In genomic region chr16:648071-648785, GRCh38 we compare ENCODE assay signal across 1 cellular context.
A peak's percentile ranks its signal among the peaks of the same experiment; 100 is the strongest.
TF ChIP-seq lines count a peak whose summit lies in the region.

No MANE protein-coding gene starts in this region.

TF ChIP-seq in HEK293, 187 proteins besides CTCF, POLR2A, EP300 and RAD21 (continued from another document and continues in another):
- TF ChIP-seq, protein P1, sequence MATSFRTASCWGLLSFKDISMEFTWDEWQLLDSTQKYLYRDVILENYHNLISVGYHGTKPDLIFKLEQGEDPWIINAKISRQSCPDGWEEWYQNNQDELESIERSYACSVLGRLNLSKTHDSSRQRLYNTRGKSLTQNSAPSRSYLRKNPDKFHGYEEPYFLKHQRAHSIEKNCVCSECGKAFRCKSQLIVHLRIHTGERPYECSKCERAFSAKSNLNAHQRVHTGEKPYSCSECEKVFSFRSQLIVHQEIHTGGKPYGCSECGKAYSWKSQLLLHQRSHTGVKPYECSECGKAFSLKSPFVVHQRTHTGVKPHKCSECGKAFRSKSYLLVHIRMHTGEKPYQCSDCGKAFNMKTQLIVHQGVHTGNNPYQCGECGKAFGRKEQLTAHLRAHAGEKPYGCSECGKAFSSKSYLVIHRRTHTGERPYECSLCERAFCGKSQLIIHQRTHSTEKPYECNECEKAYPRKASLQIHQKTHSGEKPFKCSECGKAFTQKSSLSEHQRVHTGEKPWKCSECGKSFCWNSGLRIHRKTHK (tag by site-specific recombination; IDR thresholded peaks at IDR 0.05) = no peak
- TF ChIP-seq ZNF510 (tag by site-specific recombination; IDR thresholded peaks at IDR 0.05; ENCODE audit: insufficient replicate concordance) = no peak
- TF ChIP-seq, protein P2, sequence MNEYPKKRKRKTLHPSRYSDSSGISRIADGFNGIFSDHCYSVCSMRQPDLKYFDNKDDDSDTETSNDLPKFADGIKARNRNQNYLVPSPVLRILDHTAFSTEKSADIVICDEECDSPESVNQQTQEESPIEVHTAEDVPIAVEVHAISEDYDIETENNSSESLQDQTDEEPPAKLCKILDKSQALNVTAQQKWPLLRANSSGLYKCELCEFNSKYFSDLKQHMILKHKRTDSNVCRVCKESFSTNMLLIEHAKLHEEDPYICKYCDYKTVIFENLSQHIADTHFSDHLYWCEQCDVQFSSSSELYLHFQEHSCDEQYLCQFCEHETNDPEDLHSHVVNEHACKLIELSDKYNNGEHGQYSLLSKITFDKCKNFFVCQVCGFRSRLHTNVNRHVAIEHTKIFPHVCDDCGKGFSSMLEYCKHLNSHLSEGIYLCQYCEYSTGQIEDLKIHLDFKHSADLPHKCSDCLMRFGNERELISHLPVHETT (tag by site-specific recombination; IDR thresholded peaks at IDR 0.05) = no peak
- no peak for TF ChIP-seq MYNN (tag by site-specific recombination; IDR thresholded peaks at IDR 0.05; ENCODE audit: borderline replicate concordance)
- TF ChIP-seq ZNF423 (tag by site-specific recombination; IDR thresholded peaks at IDR 0.05) = peak; percentile 58; the same call in 1 of the 2 replicates
- 0 out of 2 replicates have a peak, but pooled peaks have one; percentile 32 for TF ChIP-seq ZNF837 (tag by site-specific recombination; IDR thresholded peaks at IDR 0.05)
- no peak for TF ChIP-seq ZNF658 (tag by site-specific recombination; IDR thresholded peaks at IDR 0.05)
- no peak for TF ChIP-seq ZNF292 (tag by site-specific recombination; IDR thresholded peaks at IDR 0.05; ENCODE audit: borderline replicate concordance, low read depth)
- peak; percentile 74; the same call in 1 of the 2 replicates for TF ChIP-seq YY2 (tag by site-specific recombination; IDR thresholded peaks at IDR 0.05)
- no peak for TF ChIP-seq ZNF692 (tag by site-specific recombination; IDR thresholded peaks at IDR 0.05)
- no peak for TF ChIP-seq ZNF335 (tag by site-specific recombination; conservative IDR thresholded peaks at IDR 0.05)
- TF ChIP-seq ZNF449 (tag by site-specific recombination; IDR thresholded peaks at IDR 0.05) = peak; percentile 53
- TF ChIP-seq GLI4 (tag by site-specific recombination; IDR thresholded peaks at IDR 0.05) = no peak
- TF ChIP-seq ZFP69B (tag by site-specific recombination; IDR thresholded peaks at IDR 0.05) = no peak
- TF ChIP-seq KLF17 (tag by site-specific recombination; IDR thresholded peaks at IDR 0.05) = peak; percentile 59
- TF ChIP-seq SP7 (tag by site-specific recombination; IDR thresholded peaks at IDR 0.05) = no peak; the same call in 1 of the 2 replicates
- no peak for TF ChIP-seq OSR2 (tag by site-specific recombination; IDR thresholded peaks at IDR 0.05)
- TF ChIP-seq ZNF366 (tag by site-specific recombination; conservative IDR thresholded peaks at IDR 0.05) = no peak
- TF ChIP-seq ZNF16 (tag by site-specific recombination; IDR thresholded peaks at IDR 0.05; ENCODE audit: low read depth) = no peak
- no peak for TF ChIP-seq ZNF112 (tag by site-specific recombination; IDR thresholded peaks at IDR 0.05)
- TF ChIP-seq ZNF239 (tag by site-specific recombination; IDR thresholded peaks at IDR 0.05) = no peak
- TF ChIP-seq ZBTB10 (tag by site-specific recombination; IDR thresholded peaks at IDR 0.05) = no peak
- no peak for TF ChIP-seq ZSCAN16 (tag by site-specific recombination; IDR thresholded peaks at IDR 0.05)
- no peak; the same call in 1 of the 2 replicates for TF ChIP-seq ZNF324 (tag by site-specific recombination; IDR thresholded peaks at IDR 0.05)
- TF ChIP-seq ZNF544 (tag by site-specific recombination; IDR thresholded peaks at IDR 0.05) = no peak
- no peak for TF ChIP-seq ZNF529 (tag by site-specific recombination; IDR thresholded peaks at IDR 0.05; ENCODE audit: insufficient replicate concordance)
- TF ChIP-seq, protein P3, sequence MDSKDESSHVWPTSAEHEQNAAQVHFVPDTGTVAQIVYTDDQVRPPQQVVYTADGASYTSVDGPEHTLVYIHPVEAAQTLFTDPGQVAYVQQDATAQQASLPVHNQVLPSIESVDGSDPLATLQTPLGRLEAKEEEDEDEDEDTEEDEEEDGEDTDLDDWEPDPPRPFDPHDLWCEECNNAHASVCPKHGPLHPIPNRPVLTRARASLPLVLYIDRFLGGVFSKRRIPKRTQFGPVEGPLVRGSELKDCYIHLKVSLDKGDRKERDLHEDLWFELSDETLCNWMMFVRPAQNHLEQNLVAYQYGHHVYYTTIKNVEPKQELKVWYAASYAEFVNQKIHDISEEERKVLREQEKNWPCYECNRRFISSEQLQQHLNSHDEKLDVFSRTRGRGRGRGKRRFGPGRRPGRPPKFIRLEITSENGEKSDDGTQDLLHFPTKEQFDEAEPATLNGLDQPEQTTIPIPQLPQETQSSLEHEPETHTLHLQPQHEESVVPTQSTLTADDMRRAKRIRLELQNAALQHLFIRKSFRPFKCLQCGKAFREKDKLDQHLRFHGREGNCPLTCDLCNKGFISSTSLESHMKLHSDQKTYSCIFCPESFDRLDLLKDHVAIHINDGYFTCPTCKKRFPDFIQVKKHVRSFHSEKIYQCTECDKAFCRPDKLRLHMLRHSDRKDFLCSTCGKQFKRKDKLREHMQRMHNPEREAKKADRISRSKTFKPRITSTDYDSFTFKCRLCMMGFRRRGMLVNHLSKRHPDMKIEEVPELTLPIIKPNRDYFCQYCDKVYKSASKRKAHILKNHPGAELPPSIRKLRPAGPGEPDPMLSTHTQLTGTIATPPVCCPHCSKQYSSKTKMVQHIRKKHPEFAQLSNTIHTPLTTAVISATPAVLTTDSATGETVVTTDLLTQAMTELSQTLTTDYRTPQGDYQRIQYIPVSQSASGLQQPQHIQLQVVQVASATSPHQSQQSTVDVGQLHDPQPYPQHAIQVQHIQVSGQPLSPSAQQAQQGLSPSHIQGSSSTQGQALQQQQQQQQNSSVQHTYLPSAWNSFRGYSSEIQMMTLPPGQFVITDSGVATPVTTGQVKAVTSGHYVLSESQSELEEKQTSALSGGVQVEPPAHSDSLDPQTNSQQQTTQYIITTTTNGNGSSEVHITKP (tag by site-specific recombination; IDR thresholded peaks at IDR 0.05) = no peak
- peak; percentile 89 for TF ChIP-seq BCL11B (tag by site-specific recombination; IDR thresholded peaks at IDR 0.05; ENCODE audit: low read depth)
- peak; percentile 36; the same call in 1 of the 2 replicates for TF ChIP-seq KLF10 (tag by site-specific recombination; IDR thresholded peaks at IDR 0.05)
- no peak for TF ChIP-seq ZNF473 (tag by site-specific recombination; IDR thresholded peaks at IDR 0.05)
- no peak for TF ChIP-seq MZF1 (tag by site-specific recombination; IDR thresholded peaks at IDR 0.05; ENCODE audit: borderline replicate concordance)
- TF ChIP-seq, protein P4, sequence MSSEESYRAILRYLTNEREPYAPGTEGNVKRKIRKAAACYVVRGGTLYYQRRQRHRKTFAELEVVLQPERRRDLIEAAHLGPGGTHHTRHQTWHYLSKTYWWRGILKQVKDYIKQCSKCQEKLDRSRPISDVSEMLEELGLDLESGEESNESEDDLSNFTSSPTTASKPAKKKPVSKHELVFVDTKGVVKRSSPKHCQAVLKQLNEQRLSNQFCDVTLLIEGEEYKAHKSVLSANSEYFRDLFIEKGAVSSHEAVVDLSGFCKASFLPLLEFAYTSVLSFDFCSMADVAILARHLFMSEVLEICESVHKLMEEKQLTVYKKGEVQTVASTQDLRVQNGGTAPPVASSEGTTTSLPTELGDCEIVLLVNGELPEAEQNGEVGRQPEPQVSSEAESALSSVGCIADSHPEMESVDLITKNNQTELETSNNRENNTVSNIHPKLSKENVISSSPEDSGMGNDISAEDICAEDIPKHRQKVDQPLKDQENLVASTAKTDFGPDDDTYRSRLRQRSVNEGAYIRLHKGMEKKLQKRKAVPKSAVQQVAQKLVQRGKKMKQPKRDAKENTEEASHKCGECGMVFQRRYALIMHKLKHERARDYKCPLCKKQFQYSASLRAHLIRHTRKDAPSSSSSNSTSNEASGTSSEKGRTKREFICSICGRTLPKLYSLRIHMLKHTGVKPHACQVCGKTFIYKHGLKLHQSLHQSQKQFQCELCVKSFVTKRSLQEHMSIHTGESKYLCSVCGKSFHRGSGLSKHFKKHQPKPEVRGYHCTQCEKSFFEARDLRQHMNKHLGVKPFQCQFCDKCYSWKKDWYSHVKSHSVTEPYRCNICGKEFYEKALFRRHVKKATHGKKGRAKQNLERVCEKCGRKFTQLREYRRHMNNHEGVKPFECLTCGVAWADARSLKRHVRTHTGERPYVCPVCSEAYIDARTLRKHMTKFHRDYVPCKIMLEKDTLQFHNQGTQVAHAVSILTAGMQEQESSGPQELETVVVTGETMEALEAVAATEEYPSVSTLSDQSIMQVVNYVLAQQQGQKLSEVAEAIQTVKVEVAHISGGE (tag by site-specific recombination; conservative IDR thresholded peaks at IDR 0.05; ENCODE audit: low read depth) = no peak
- no peak for TF ChIP-seq ZNF146 (tag by site-specific recombination; IDR thresholded peaks at IDR 0.05)
- no peak for TF ChIP-seq GLI2 (tag by site-specific recombination; IDR thresholded peaks at IDR 0.05; ENCODE audit: borderline replicate concordance, low read depth)
- TF ChIP-seq SCRT2 (tag by site-specific recombination; IDR thresholded peaks at IDR 0.05) = peak; percentile 85
- TF ChIP-seq ZNF701 (tag by site-specific recombination; IDR thresholded peaks at IDR 0.05) = no peak
- peak; percentile 25; the same call in 1 of the 2 replicates for TF ChIP-seq SCRT1 (tag by site-specific recombination; IDR thresholded peaks at IDR 0.05; ENCODE audit: borderline replicate concordance)
- no peak for TF ChIP-seq ZNF514 (tag by site-specific recombination; IDR thresholded peaks at IDR 0.05)
- TF ChIP-seq, protein P5, sequence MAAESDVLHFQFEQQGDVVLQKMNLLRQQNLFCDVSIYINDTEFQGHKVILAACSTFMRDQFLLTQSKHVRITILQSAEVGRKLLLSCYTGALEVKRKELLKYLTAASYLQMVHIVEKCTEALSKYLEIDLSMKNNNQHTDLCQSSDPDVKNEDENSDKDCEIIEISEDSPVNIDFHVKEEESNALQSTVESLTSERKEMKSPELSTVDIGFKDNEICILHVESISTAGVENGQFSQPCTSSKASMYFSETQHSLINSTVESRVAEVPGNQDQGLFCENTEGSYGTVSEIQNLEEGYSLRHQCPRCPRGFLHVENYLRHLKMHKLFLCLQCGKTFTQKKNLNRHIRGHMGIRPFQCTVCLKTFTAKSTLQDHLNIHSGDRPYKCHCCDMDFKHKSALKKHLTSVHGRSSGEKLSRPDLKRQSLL (tag by site-specific recombination; IDR thresholded peaks at IDR 0.05) = no peak
- no peak for TF ChIP-seq ZNF843 (tag by site-specific recombination; IDR thresholded peaks at IDR 0.05)
- TF ChIP-seq ZNF530 (tag by site-specific recombination; IDR thresholded peaks at IDR 0.05; ENCODE audit: low read depth) = no peak
- TF ChIP-seq ZNF571 (tag by site-specific recombination; IDR thresholded peaks at IDR 0.05) = no peak
- TF ChIP-seq ZBTB7A (tag by site-specific recombination; IDR thresholded peaks at IDR 0.05; ENCODE audit: low read depth) = no peak
- no peak for TF ChIP-seq ZNF677 (tag by site-specific recombination; IDR thresholded peaks at IDR 0.05)
- TF ChIP-seq ZNF266 (tag by site-specific recombination; IDR thresholded peaks at IDR 0.05; ENCODE audit: low read depth) = no peak
- no peak for TF ChIP-seq ZNF404 (tag by site-specific recombination; IDR thresholded peaks at IDR 0.05)
- peak; percentile 69 for TF ChIP-seq EGR2 (tag by site-specific recombination; IDR thresholded peaks at IDR 0.05; ENCODE audit: low read depth)
- TF ChIP-seq TRIM28 (IDR thresholded peaks at IDR 0.05; ENCODE audit: borderline replicate concordance, low read length) = no peak
- TF ChIP-seq ZNF791 (tag by site-specific recombination; IDR thresholded peaks at IDR 0.05) = no peak
- TF ChIP-seq ZNF600 (tag by site-specific recombination; IDR thresholded peaks at IDR 0.05) = no peak
